9 cellular contexts compared by ENCODE assay signal in the genomic region with DNA sequence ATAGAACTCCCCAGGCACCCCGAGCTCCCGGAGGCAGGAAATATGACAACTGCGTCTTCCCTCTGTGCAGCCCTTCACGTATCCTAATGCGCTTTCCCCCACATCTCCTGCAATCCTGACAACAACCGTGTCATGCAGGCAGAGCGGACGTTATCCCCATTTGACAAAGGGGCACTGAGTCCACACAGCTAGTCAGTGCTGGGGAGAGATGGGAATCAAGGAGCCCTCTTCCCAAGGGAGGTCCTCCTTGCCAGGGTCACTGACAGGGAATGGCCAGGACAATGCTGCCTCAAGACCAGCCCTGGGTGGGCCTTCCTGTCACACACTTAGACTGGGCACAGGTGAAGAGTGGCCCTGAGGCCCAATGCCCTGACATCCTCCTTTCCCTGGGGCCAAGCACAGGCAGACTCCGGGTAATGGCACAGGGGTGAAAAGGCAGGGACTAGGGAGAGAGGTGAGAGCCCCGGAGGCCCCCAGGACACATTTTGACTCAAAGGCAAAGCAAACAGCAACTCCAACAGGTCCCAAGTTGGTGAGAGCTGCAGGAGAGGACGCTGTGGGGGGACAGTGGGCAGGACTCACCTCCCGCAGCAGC. TPM values are rescaled to one million over a fixed set of nuclear protein-coding genes. Genes with fewer than 3 reads are reported as not detected.
DNase-seq lines count a peak whose midpoint lies in the region; ATAC-seq and TF ChIP-seq lines count a peak whose summit lies in the region.
"Had no signal": no experiment of that assay in that cellular context is flagged by ENCODE, and none has a peak within 500 bp of the region (broad histone marks: within the 10 kb centered on the region; RNA-seq: fewer than 3 reads in every experiment).

No MANE protein-coding gene starts in this region.

- no peaks in the 10 kb centered on the region for H3K27me3 Mint-ChIP-seq in activated T-cell treated with anti-CD3 and anti-CD28 coated beads, Interleukin-2, amount 50 U/mL, for 72 hours (ENCODE audit: low read depth)
- peaks cover 3% of the 10 kb centered on the region for H3K27me3 Mint-ChIP-seq in activated naive CD8-positive, alpha-beta T cell treated with anti-CD3 and anti-CD28 coated beads, Interleukin-2, amount 10 ng/mL, durations not matched to agents 7 days and 5 days
- H3K27me3 Mint-ChIP-seq in mesothelial cell of epicardium (ENCODE audit: low read depth): peaks cover 6% of the 10 kb centered on the region

- H3K27me3 ChIP-seq in thoracic aorta (replicated peaks; ENCODE audit: insufficient read depth): no peaks in the 10 kb centered on the region

- H3K4me3 Mint-ChIP-seq in activated T-cell treated with anti-CD3 and anti-CD28 coated beads, Interleukin-2, amount 50 U/mL, for 72 hours: peak overlapping the region; percentile 84 to 90
- H3K4me3 Mint-ChIP-seq in activated naive CD8-positive, alpha-beta T cell treated with anti-CD3 and anti-CD28 coated beads, Interleukin-2, amount 10 ng/mL, durations not matched to agents 7 days and 5 days: peak overlapping the region; percentile 57
- H3K4me3 Mint-ChIP-seq in mesothelial cell of epicardium: peak overlapping the region; percentile 69

- POLR2A ChIA-PET in activated naive CD8-positive, alpha-beta T cell treated with anti-CD3 and anti-CD28 coated beads, Interleukin-2, amount 10 ng/mL, durations not matched to agents 7 days and 5 days (lab: Charles Lee): no interaction called here

- no peaks in the 10 kb centered on the region for H3K36me3 ChIP-seq in thoracic aorta

- no peak overlapping the region for H3K27ac ChIP-seq in thoracic aorta

- no peak for ATAC-seq in activated T-cell treated with anti-CD3 and anti-CD28 coated beads, Interleukin-2, amount 50 U/mL, for 72 hours (replicated peaks in 1 of 2)
- ATAC-seq in activated naive CD8-positive, alpha-beta T cell treated with anti-CD3 and anti-CD28 coated beads, Interleukin-2, amount 10 ng/mL, durations not matched to agents 7 days and 5 days (ENCODE audit: low read depth): no peak
- ATAC-seq in thoracic aorta (ENCODE audit: insufficient number of reproducible peaks, low FRiP score, low read depth) (no peak), HG03159 (IDR thresholded peaks at IDR 0.05; ENCODE audit: unreplicated experiment) (no peak)

- H3K36me3 Mint-ChIP-seq in activated T-cell treated with anti-CD3 and anti-CD28 coated beads, Interleukin-2, amount 50 U/mL, for 72 hours (ENCODE audit: insufficient read depth in 2 of 2): peaks cover 0 to 3% of the 10 kb centered on the region in 2 donors
- H3K36me3 Mint-ChIP-seq in activated naive CD8-positive, alpha-beta T cell treated with anti-CD3 and anti-CD28 coated beads, Interleukin-2, amount 10 ng/mL, durations not matched to agents 7 days and 5 days: peaks cover 12% of the 10 kb centered on the region
- peaks cover 7% of the 10 kb centered on the region for H3K36me3 Mint-ChIP-seq in mesothelial cell of epicardium

- H3K4me3 ChIP-seq in thoracic aorta: peak overlapping the region; percentile 9

- peaks cover 7 to 52% of the 10 kb centered on the region in 2 donors for H3K4me1 ChIP-seq in thoracic aorta (ENCODE audit: control insufficient read depth in 1 of 2, low read depth in 2 of 2)

- H3K9me3 Mint-ChIP-seq in activated T-cell treated with anti-CD3 and anti-CD28 coated beads, Interleukin-2, amount 50 U/mL, for 72 hours: no peaks in the 10 kb centered on the region
- H3K9me3 Mint-ChIP-seq in activated naive CD8-positive, alpha-beta T cell treated with anti-CD3 and anti-CD28 coated beads, Interleukin-2, amount 10 ng/mL, durations not matched to agents 7 days and 5 days: no peaks in the 10 kb centered on the region
- no peaks in the 10 kb centered on the region for H3K9me3 Mint-ChIP-seq in mesothelial cell of epicardium

- no peak for DNase-seq in activated T-cell treated with anti-CD3 and anti-CD28 coated beads, Interleukin-2, amount 50 U/mL, for 72 hours
- DNase-seq in activated T-cell treated with anti-CD3 and anti-CD28 coated beads for 4 hours (no peak), mesothelial cell of epicardium (ENCODE audit: low spot score in 2 of 2, unreplicated experiment in 2 of 2) (no peak), thoracic aorta (ENCODE audit: low spot score) (no peak), DMS153 (lab: John Stamatoyannopoulos, UW) (no peak), GDM1 (lab: John Stamatoyannopoulos, UW) (no peak)
- no peak for DNase-seq in activated naive CD8-positive, alpha-beta T cell treated with anti-CD3 and anti-CD28 coated beads, Interleukin-2, amount 10 ng/mL, durations not matched to agents 7 days and 5 days
- DNase-seq: stimulated activated CD4-positive, alpha-beta T cell treated with anti-CD3 and anti-CD28 coated beads, Interleukin-4, amount 100 ng/mL, for 24 hours had no signal

- TF ChIP-seq CTCF in mesothelial cell of epicardium (IDR thresholded peaks at IDR 0.05; ENCODE audit: unreplicated experiment) (no peak), thoracic aorta (IDR thresholded peaks at IDR 0.05) (no peak)

- no peaks in the 10 kb centered on the region for H3K9me3 ChIP-seq in thoracic aorta

- H3K4me1 Mint-ChIP-seq in activated T-cell treated with anti-CD3 and anti-CD28 coated beads, Interleukin-2, amount 50 U/mL, for 72 hours (ENCODE audit: low read depth): peaks cover 49% of the 10 kb centered on the region
- H3K4me1 Mint-ChIP-seq in activated naive CD8-positive, alpha-beta T cell treated with anti-CD3 and anti-CD28 coated beads, Interleukin-2, amount 10 ng/mL, durations not matched to agents 7 days and 5 days: peaks cover 32% of the 10 kb centered on the region
- H3K4me1 Mint-ChIP-seq in mesothelial cell of epicardium: peaks cover 16% of the 10 kb centered on the region

- H3K27ac Mint-ChIP-seq in activated T-cell treated with anti-CD3 and anti-CD28 coated beads, Interleukin-2, amount 50 U/mL, for 72 hours: no peak overlapping the region
- H3K27ac Mint-ChIP-seq in activated naive CD8-positive, alpha-beta T cell treated with anti-CD3 and anti-CD28 coated beads, Interleukin-2, amount 10 ng/mL, durations not matched to agents 7 days and 5 days: no peak overlapping the region
- no peak overlapping the region for H3K27ac Mint-ChIP-seq in mesothelial cell of epicardium

RNA-seq across cellular contexts. Expression of a gene that starts 2.2 kb away (rescaled TPM):
- 10 to 100 TPM; 55.5 to 63.4 TPM for total RNA-seq in activated T-cell treated with anti-CD3 and anti-CD28 coated beads, Interleukin-2, amount 50 U/mL, for 72 hours
- 10 to 100 TPM; 29.5 to 32.5 TPM for total RNA-seq in activated naive CD8-positive, alpha-beta T cell treated with anti-CD3 and anti-CD28 coated beads, Interleukin-2, amount 10 ng/mL, durations not matched to agents 7 days and 5 days
- total RNA-seq in mesothelial cell of epicardium (38.6 to 42.4 TPM (median 41.3 TPM) in 3 replicates), thoracic aorta (10 to 100 TPM; 51.9 to 78.9 TPM)

RNA-seq across cellular contexts. Expression of a gene that starts 53.9 kb away (rescaled TPM):
- total RNA-seq in activated T-cell treated with anti-CD3 and anti-CD28 coated beads, Interleukin-2, amount 50 U/mL, for 72 hours: 1 to 10 TPM; 7.4 to 9.8 TPM
- total RNA-seq in activated naive CD8-positive, alpha-beta T cell treated with anti-CD3 and anti-CD28 coated beads, Interleukin-2, amount 10 ng/mL, durations not matched to agents 7 days and 5 days: 1 to 10 TPM; 9.3 to 9.6 TPM
- total RNA-seq in mesothelial cell of epicardium (10.4 to 10.9 TPM (median 10.6 TPM) in 3 replicates), thoracic aorta (10 to 100 TPM; 15.0 to 27.2 TPM)
